Comparison of ENCODE assay signal across 17 cellular contexts in the genomic region with DNA sequence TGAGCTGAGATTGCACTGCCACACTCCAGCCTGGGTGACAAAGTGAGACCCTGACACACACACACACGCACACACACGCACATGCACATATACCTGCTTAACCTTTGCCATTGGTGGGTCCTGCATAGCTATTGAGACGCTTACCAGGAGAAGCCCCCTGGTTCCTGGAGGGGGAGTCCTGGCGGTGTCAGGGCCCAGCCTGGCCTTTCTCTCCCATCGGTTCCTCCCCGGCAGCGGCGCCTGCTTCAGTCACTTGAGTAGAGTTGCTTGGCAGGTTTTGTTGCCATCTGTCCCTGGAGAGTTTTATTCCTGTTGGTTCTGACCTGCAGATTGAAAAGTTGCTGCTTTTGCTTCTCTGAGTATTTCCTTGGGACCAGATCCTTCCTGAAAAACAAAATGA. TPM values are rescaled to one million over a fixed set of nuclear protein-coding genes. Genes with fewer than 3 reads are reported as not detected.
DNase-seq lines count a peak whose midpoint lies in the region; ATAC-seq and TF ChIP-seq lines count a peak whose summit lies in the region.
"Had no signal": no experiment of that assay in that cellular context is flagged by ENCODE, and none has a peak within 500 bp of the region (broad histone marks: within the 10 kb centered on the region; RNA-seq: fewer than 3 reads in every experiment).

No MANE protein-coding gene starts in this region.

- no peaks in the 10 kb centered on the region for H3K4me1 Mint-ChIP-seq in GM23338
- H3K4me1 Mint-ChIP-seq in effector memory CD8-positive, alpha-beta T cell (ENCODE audit: low read depth in 2 of 2) = peaks cover 3 to 8% of the 10 kb centered on the region in 2 donors

- H3K9me2 ChIP-seq in GM23338 (ENCODE audit: insufficient read depth) = no peaks in the 10 kb centered on the region

- 91% methylated on average over 8 of the region's 8 CpGs for WGBS in HUES64

- ATAC-seq in GM23338 (peak; percentile 53), GM18858 (IDR thresholded peaks at IDR 0.05; ENCODE audit: unreplicated experiment) (no peak)
- no peak for ATAC-seq in effector memory CD8-positive, alpha-beta T cell (replicated peaks)

- intact Hi-C loops in vagina (cut with DNase I) = no loop called here

- 0 out of 2 replicates have a peak, but pooled peaks cover 6% of the 10 kb centered on the region for H3K79me2 ChIP-seq in GM23338 (replicated peaks; ENCODE audit: insufficient read depth)

- peaks cover 5% of the 10 kb centered on the region; the same call in 1 of the 2 replicates for H4K20me1 ChIP-seq in GM23338 (replicated peaks; ENCODE audit: insufficient read depth)

- no peak overlapping the region for H3K4me2 ChIP-seq in GM23338

- no peaks in the 10 kb centered on the region for H3F3A ChIP-seq in GM23338 (replicated peaks; ENCODE audit: low read depth)

- no peaks in the 10 kb centered on the region for H3K9me3 Mint-ChIP-seq in GM23338
- H3K9me3 Mint-ChIP-seq in effector memory CD8-positive, alpha-beta T cell = no peaks in the 10 kb centered on the region
- H3K9me3 Mint-ChIP-seq: CD4-positive, CD25-positive, alpha-beta regulatory T cell had no signal

- H3K4me1 ChIP-seq in GM23338 (ENCODE audit: insufficient read depth) (no peaks in the 10 kb centered on the region), HUES64 (ENCODE audit: insufficient read depth, low read length) (no peaks in the 10 kb centered on the region), neutrophil (ENCODE audit: control insufficient read depth in 1 of 2, insufficient read depth in 1 of 2, low read depth in 1 of 2, low read length in 1 of 2) (peaks cover 10 to 11% of the 10 kb centered on the region in 2 experiments), vagina (no peaks in the 10 kb centered on the region)

- H3K4me3 ChIP-seq in GM23338 (no peak overlapping the region), HUES64 (ENCODE audit: low read length) (no peak overlapping the region), neutrophil (ENCODE audit: low read depth in 1 of 2, low read length in 1 of 2) (no peak overlapping the region), vagina (no peak overlapping the region)

- H3K27ac ChIP-seq in GM23338 (ENCODE audit: low read depth) = no peak overlapping the region
- 0 out of 2 replicates have a peak overlapping the region, but pooled peaks have one; percentile 18 for H3K27ac ChIP-seq in HUES64 (ENCODE audit: low read depth, low read length)
- H3K27ac ChIP-seq in neutrophil = peak overlapping the region; percentile 63
- no peak overlapping the region for H3K27ac ChIP-seq in caudate nucleus (ENCODE audit: low read depth, low read length)
- no peak overlapping the region for H3K27ac ChIP-seq in vagina

- H3K9me3 ChIP-seq in HUES64 (ENCODE audit: insufficient read depth, low read depth, low read length) (no peaks in the 10 kb centered on the region), neutrophil (no peaks in the 10 kb centered on the region), vagina (no peaks in the 10 kb centered on the region)

- H2AFZ ChIP-seq in GM23338 = no peak overlapping the region

- TF ChIP-seq CTCF in GM23338 (conservative IDR thresholded peaks at IDR 0.05; ENCODE audit: low read depth in 2 of 2) (no peak), neutrophil (IDR thresholded peaks at IDR 0.05) (no peak), vagina (IDR thresholded peaks at IDR 0.05) (no peak)

- H3K27ac Mint-ChIP-seq in GM23338 = peak overlapping the region; percentile 61
- peak overlapping the region; percentile 26 to 42 for H3K27ac Mint-ChIP-seq in effector memory CD8-positive, alpha-beta T cell

- H3K36me3 ChIP-seq in GM23338 (ENCODE audit: insufficient read depth) = no peaks in the 10 kb centered on the region
- peaks cover 4% of the 10 kb centered on the region; the same call in 1 of the 2 replicates for H3K36me3 ChIP-seq in HUES64 (ENCODE audit: insufficient read depth, low read length)
- H3K36me3 ChIP-seq in neutrophil = peaks cover 42% of the 10 kb centered on the region
- H3K36me3 ChIP-seq in vagina = peaks cover 0 to 11% of the 10 kb centered on the region in 2 donors

- H3K36me3 Mint-ChIP-seq in GM23338 (ENCODE audit: low read depth) = no peaks in the 10 kb centered on the region
- H3K36me3 Mint-ChIP-seq in effector memory CD8-positive, alpha-beta T cell (ENCODE audit: insufficient read depth) = peaks cover 16% of the 10 kb centered on the region

- no peaks in the 10 kb centered on the region for H3K27me3 ChIP-seq in GM23338 (ENCODE audit: insufficient read depth)
- no peaks in the 10 kb centered on the region for H3K27me3 ChIP-seq in HUES64 (ENCODE audit: insufficient read depth, low read length)
- H3K27me3 ChIP-seq in neutrophil = no peaks in the 10 kb centered on the region
- H3K27me3 ChIP-seq in vagina = no peaks in the 10 kb centered on the region

- H3K27me3 Mint-ChIP-seq in GM23338 (ENCODE audit: insufficient read depth, low read depth, poor library complexity) = no peaks in the 10 kb centered on the region
- no peaks in the 10 kb centered on the region for H3K27me3 Mint-ChIP-seq in effector memory CD8-positive, alpha-beta T cell
- H3K27me3 Mint-ChIP-seq: CD4-positive, CD25-positive, alpha-beta regulatory T cell had no signal

- peak; percentile 37 for DNase-seq in GM23338 (ENCODE audit: low spot score)
- DNase-seq in effector memory CD8-positive, alpha-beta T cell = no peak
- no peak for DNase-seq in caudate nucleus (lab: John Stamatoyannopoulos, UW)
- DNase-seq in vagina (ENCODE audit: extremely low spot score in 2 of 2) = no peak
- DNase-seq in retina = no peak
- DNase-seq: CD4-positive, CD25-positive, alpha-beta regulatory T cell; KG1; NCI-H1048; NCI-H146; NCI-H2081 treated with DMSO at 0.1 percent for 48 hours; NCI-H345; NCI-H69; RPMI8226 had no signal

- no peak overlapping the region for H3K4me3 Mint-ChIP-seq in GM23338
- no peak overlapping the region for H3K4me3 Mint-ChIP-seq in effector memory CD8-positive, alpha-beta T cell
- H3K4me3 Mint-ChIP-seq: CD4-positive, CD25-positive, alpha-beta regulatory T cell had no signal

- no peak for TF ChIP-seq POLR2A in vagina (IDR thresholded peaks at IDR 0.05)

- no peak overlapping the region for H3K9ac ChIP-seq in HUES64 (ENCODE audit: low read depth, low read length)

TF ChIP-seq in GM23338, 12 proteins besides CTCF, POLR2A, EP300 and RAD21 (continues in another document):
- no peak for TF ChIP-seq ZNF114 (CRISPR knock-in tag; IDR thresholded peaks at IDR 0.05)
- no peak for TF ChIP-seq CREB1 (CRISPR knock-in tag; IDR thresholded peaks at IDR 0.05; ENCODE audit: low read depth)
- TF ChIP-seq, protein P1, sequence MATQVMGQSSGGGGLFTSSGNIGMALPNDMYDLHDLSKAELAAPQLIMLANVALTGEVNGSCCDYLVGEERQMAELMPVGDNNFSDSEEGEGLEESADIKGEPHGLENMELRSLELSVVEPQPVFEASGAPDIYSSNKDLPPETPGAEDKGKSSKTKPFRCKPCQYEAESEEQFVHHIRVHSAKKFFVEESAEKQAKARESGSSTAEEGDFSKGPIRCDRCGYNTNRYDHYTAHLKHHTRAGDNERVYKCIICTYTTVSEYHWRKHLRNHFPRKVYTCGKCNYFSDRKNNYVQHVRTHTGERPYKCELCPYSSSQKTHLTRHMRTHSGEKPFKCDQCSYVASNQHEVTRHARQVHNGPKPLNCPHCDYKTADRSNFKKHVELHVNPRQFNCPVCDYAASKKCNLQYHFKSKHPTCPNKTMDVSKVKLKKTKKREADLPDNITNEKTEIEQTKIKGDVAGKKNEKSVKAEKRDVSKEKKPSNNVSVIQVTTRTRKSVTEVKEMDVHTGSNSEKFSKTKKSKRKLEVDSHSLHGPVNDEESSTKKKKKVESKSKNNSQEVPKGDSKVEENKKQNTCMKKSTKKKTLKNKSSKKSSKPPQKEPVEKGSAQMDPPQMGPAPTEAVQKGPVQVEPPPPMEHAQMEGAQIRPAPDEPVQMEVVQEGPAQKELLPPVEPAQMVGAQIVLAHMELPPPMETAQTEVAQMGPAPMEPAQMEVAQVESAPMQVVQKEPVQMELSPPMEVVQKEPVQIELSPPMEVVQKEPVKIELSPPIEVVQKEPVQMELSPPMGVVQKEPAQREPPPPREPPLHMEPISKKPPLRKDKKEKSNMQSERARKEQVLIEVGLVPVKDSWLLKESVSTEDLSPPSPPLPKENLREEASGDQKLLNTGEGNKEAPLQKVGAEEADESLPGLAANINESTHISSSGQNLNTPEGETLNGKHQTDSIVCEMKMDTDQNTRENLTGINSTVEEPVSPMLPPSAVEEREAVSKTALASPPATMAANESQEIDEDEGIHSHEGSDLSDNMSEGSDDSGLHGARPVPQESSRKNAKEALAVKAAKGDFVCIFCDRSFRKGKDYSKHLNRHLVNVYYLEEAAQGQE (IDR thresholded peaks at IDR 0.05; ENCODE audit: unreplicated experiment) = no peak

RNA-seq across cellular contexts. Expression of a gene that starts 20.6 kb away (rescaled TPM):
- total RNA-seq in GM23338 (2014; rRNA removed; shearing (Covaris generic)) = not detected in 2 replicates
- polyA plus RNA-seq in GM23338 (2016; fragmentation: Nextera tagmentation; extraction: Ambion mirVana) = not detected in 2 replicates
- not detected for polyA plus RNA-seq in HUES64 (2013, experiment 1 of 2)
- polyA plus RNA-seq in HUES64 (2013, experiment 2 of 2) = not detected
- not detected for total RNA-seq in vagina
- total RNA-seq: MCF 10A had no signal

RNA-seq across cellular contexts. Expression of a gene that starts 29.1 kb away (rescaled TPM):
- not detected in 2 replicates for total RNA-seq in GM23338 (2014; rRNA removed; shearing (Covaris generic))
- polyA plus RNA-seq in GM23338 (2016; fragmentation: Nextera tagmentation; extraction: Ambion mirVana) = 0.68 and 1.1 TPM in 2 replicates
- polyA plus RNA-seq in HUES64 (2013, experiment 1 of 2) = 0.45 TPM
- 0.82 TPM for polyA plus RNA-seq in HUES64 (2013, experiment 2 of 2)
- total RNA-seq in vagina = not detected
- total RNA-seq: MCF 10A had no signal

RNA-seq across cellular contexts. Expression of a gene that starts 35.5 kb away (rescaled TPM):
- 28.2 and 41.1 TPM in 2 replicates for total RNA-seq in GM23338 (2014; rRNA removed; shearing (Covaris generic))
- polyA plus RNA-seq in GM23338 (2016; fragmentation: Nextera tagmentation; extraction: Ambion mirVana) = 53.1 and 53.7 TPM in 2 replicates
- 38.8 TPM for polyA plus RNA-seq in HUES64 (2013, experiment 1 of 2)
- polyA plus RNA-seq in HUES64 (2013, experiment 2 of 2) = 44.5 TPM
- total RNA-seq in vagina = 47.1 TPM

Comparison
In these comparisons a context has a peak if more than half of its experiments do, and no peak if none do; other contexts are left out.
1. H3K27ac ChIP-seq: peak in HUES64 (single experiment) and neutrophil (single experiment); none in GM23338 (single experiment), caudate nucleus (single experiment) and vagina (single experiment).